7 cellular contexts compared by ENCODE assay signal in genomic region chr9:123186029-123186428, GRCh38.
DNase-seq lines count a peak whose midpoint lies in the region; ATAC-seq, FAIRE-seq and TF ChIP-seq lines count a peak whose summit lies in the region.
"Not testable (repeated sequence)": the region's sequence is repeated elsewhere in the genome, so short reads cannot be mapped to it uniquely, and the experiment has no call there.

No MANE protein-coding gene starts in this region.

- not testable (repeated sequence) for H3K27ac Mint-ChIP-seq in WTC11
- H3K27ac Mint-ChIP-seq in stimulated activated effector memory CD8-positive, alpha-beta T cell treated with anti-CD3 and anti-CD28 coated beads, Interleukin-12 subunit alpha, Interleukin-12 subunit beta, amount 100 ng/mL, for 72 hours: peak overlapping the region; percentile 6

- H3K9me1 ChIP-seq in K562 (ENCODE audit: control insufficient read depth, insufficient read depth, low read length): not testable (repeated sequence)

- H3K36me3 ChIP-seq in DOHH2 (ENCODE audit: control insufficient read depth, low read length) (peaks cover 52% of the 10 kb centered on the region), K562 (ENCODE audit: control insufficient read depth, insufficient read depth, low read length) (peaks cover 22% of the 10 kb centered on the region; the same call in 2 of the 3 replicates)
- not testable (repeated sequence) for H3K36me3 ChIP-seq in Karpas-422 (ENCODE audit: insufficient read depth, low read length); HepG2 (replicated peaks in 1 of 2; ENCODE audit: control insufficient read depth in 1 of 2, insufficient read depth in 2 of 2, low read length in 2 of 2); thyroid gland

- not testable (repeated sequence) for H3K9me3 ChIP-seq in DOHH2 (ENCODE audit: control insufficient read depth, insufficient read depth, low read length); Karpas-422 (ENCODE audit: low read length); K562 (replicated peaks; ENCODE audit: control insufficient read depth, insufficient read depth, low read depth, low read length); HepG2 (ENCODE audit: low read length); thyroid gland

- FAIRE-seq in K562 (lab: Jason Lieb, UNC); HepG2 (lab: Jason Lieb, UNC): not testable (repeated sequence)

- not testable (repeated sequence) for H4K20me1 ChIP-seq in DOHH2 (ENCODE audit: control insufficient read depth, insufficient read depth, low read depth, low read length); Karpas-422 (ENCODE audit: insufficient read depth, low read depth, low read length); K562 (replicated peaks; ENCODE audit: control insufficient read depth, insufficient read depth, low read length); HepG2 (ENCODE audit: insufficient read depth, low read length)

- not testable (repeated sequence) for H3K9me3 Mint-ChIP-seq in WTC11; stimulated activated effector memory CD8-positive, alpha-beta T cell treated with anti-CD3 and anti-CD28 coated beads, Interleukin-12 subunit alpha, Interleukin-12 subunit beta, amount 100 ng/mL, for 72 hours

- not testable (repeated sequence) for H3K9ac ChIP-seq in Karpas-422 (ENCODE audit: low read length); K562 (ENCODE audit: insufficient read depth in 1 of 2, low read depth in 2 of 2, low read length in 2 of 2); HepG2 (ENCODE audit: insufficient read depth, low read depth, low read length)

- not testable (repeated sequence) for H3K36me3 Mint-ChIP-seq in WTC11; stimulated activated effector memory CD8-positive, alpha-beta T cell treated with anti-CD3 and anti-CD28 coated beads, Interleukin-12 subunit alpha, Interleukin-12 subunit beta, amount 100 ng/mL, for 72 hours

- not testable (repeated sequence) for TF ChIP-seq CTCF in DOHH2 (IDR thresholded peaks at IDR 0.05; ENCODE audit: low read depth, low read length, poor library complexity, severe bottlenecking); WTC11 (IDR thresholded peaks at IDR 0.05); K562 (IDR thresholded peaks at IDR 0.05 in 2 of 3, conservative IDR thresholded peaks at IDR 0.05 in 1 of 3; ENCODE audit: insufficient read depth in 2 of 3, low read depth in 1 of 3, low read length in 3 of 3); HepG2 (CRISPR knock-in tag; IDR thresholded peaks at IDR 0.05); thyroid gland (IDR thresholded peaks at IDR 0.05)

- intact Hi-C loops in K562 (cut with micrococcal nuclease); HepG2 (cut with micrococcal nuclease; ENCODE audit: unreplicated experiment); thyroid gland (cut with DNase I): not testable (repeated sequence)

- peaks cover 26% of the 10 kb centered on the region for H3K4me1 Mint-ChIP-seq in WTC11
- H3K4me1 Mint-ChIP-seq in stimulated activated effector memory CD8-positive, alpha-beta T cell treated with anti-CD3 and anti-CD28 coated beads, Interleukin-12 subunit alpha, Interleukin-12 subunit beta, amount 100 ng/mL, for 72 hours: not testable (repeated sequence)

- BruUV-seq in K562 (replicated peaks; lab: Mats Ljungman, UMichigan); HepG2 (replicated peaks; lab: Mats Ljungman, UMichigan): not testable (repeated sequence)

- not testable (repeated sequence) for ATAC-seq in WTC11; HepG2; stimulated activated effector memory CD8-positive, alpha-beta T cell treated with anti-CD3 and anti-CD28 coated beads, Interleukin-12 subunit alpha, Interleukin-12 subunit beta, amount 100 ng/mL, for 72 hours
- peak; percentile 28; the same call in 1 of the 3 replicates for ATAC-seq in K562

- H3K27me3 ChIP-seq in DOHH2 (ENCODE audit: control insufficient read depth, low read length); Karpas-422 (ENCODE audit: low read length); K562 (ENCODE audit: control insufficient read depth in 2 of 2, insufficient read depth in 2 of 2, low read length in 2 of 2); HepG2 (ENCODE audit: control insufficient read depth in 1 of 2, insufficient read depth in 2 of 2, low read length in 2 of 2); thyroid gland: not testable (repeated sequence)

- 90% methylated on average over 2 of the region's 2 CpGs for WGBS in K562 (ENCODE audit: insufficient coverage, low coverage, missing lambda C conversion rate)
- 100% methylated on average over 2 of the region's 2 CpGs for WGBS in HepG2 (ENCODE audit: low lambda C conversion rate)
- WGBS in thyroid gland, 2 donors: 93 to 100% methylated on average over 2 of the region's 2 CpGs

- peaks cover 14% of the 10 kb centered on the region for H3F3A ChIP-seq in DOHH2 (ENCODE audit: control insufficient read depth, insufficient read depth)

- H3K27me3 Mint-ChIP-seq in WTC11 (ENCODE audit: low read depth): not testable (repeated sequence)

- not testable (repeated sequence) for TF ChIP-seq POLR2A in K562 (conservative IDR thresholded peaks at IDR 0.05); HepG2 (IDR thresholded peaks at IDR 0.05; ENCODE audit: insufficient read depth in 1 of 2, low read depth in 2 of 2, low read length in 2 of 2); thyroid gland (IDR thresholded peaks at IDR 0.05)

- peaks cover 92% of the 10 kb centered on the region for H3K79me2 ChIP-seq in DOHH2 (ENCODE audit: control insufficient read depth, low read length)
- peaks cover 80% of the 10 kb centered on the region for H3K79me2 ChIP-seq in Karpas-422 (ENCODE audit: low read length)
- peaks cover 42% of the 10 kb centered on the region for H3K79me2 ChIP-seq in K562 (ENCODE audit: control insufficient read depth, insufficient read depth, low read length)
- H3K79me2 ChIP-seq in HepG2 (ENCODE audit: insufficient read depth, low read length): not testable (repeated sequence)

- not testable (repeated sequence) for H3K4me3 Mint-ChIP-seq in WTC11; stimulated activated effector memory CD8-positive, alpha-beta T cell treated with anti-CD3 and anti-CD28 coated beads, Interleukin-12 subunit alpha, Interleukin-12 subunit beta, amount 100 ng/mL, for 72 hours

- not testable (repeated sequence) for TF ChIP-seq RAD21 in K562 (CRISPR knock-in tag; conservative IDR thresholded peaks at IDR 0.05 in 1 of 2, IDR thresholded peaks at IDR 0.05 in 1 of 2); HepG2 (CRISPR knock-in tag; IDR thresholded peaks at IDR 0.05)

- not testable (repeated sequence) for H3K9me2 ChIP-seq in DOHH2 (replicated peaks; ENCODE audit: control insufficient read depth, low read length); Karpas-422 (replicated peaks; ENCODE audit: insufficient read depth, low read length)

- CTCF ChIA-PET in WTC11 (lab: Charles Lee); K562 (lab: Yijun Ruan, JAX; ENCODE audit: low intra/inter-chr PET ratio); HepG2 (lab: Yijun Ruan, JAX; ENCODE audit: low intra/inter-chr PET ratio, low total read pairs): not testable (repeated sequence)

- not testable (repeated sequence) for H2AFZ ChIP-seq in Karpas-422 (ENCODE audit: low read length); K562 (ENCODE audit: low read depth, low read length); HepG2 (ENCODE audit: low read length)

- TF ChIP-seq EP300 in K562 (IDR thresholded peaks at IDR 0.05; ENCODE audit: low read length); HepG2 (IDR thresholded peaks at IDR 0.05; ENCODE audit: low read depth in 2 of 2, low read length in 2 of 2); HepG2 (CRISPR knock-in tag; IDR thresholded peaks at IDR 0.05; ENCODE audit: borderline replicate concordance): not testable (repeated sequence)

- peak overlapping the region; percentile 51 for H3K27ac ChIP-seq in DOHH2 (ENCODE audit: low read depth, low read length)
- peak overlapping the region; percentile 73 for H3K27ac ChIP-seq in Karpas-422 (ENCODE audit: low read length)
- H3K27ac ChIP-seq in K562 (ENCODE audit: extremely low read depth, low read depth, low read length); HepG2 (ENCODE audit: extremely low read length, insufficient read depth, low read length); thyroid gland: not testable (repeated sequence)

- POLR2A ChIA-PET in WTC11 (lab: Charles Lee) (interaction anchor here (0.6 to 0.7 kb wide), 2 partner anchors 9 to 126 kb away, joined by 3 read pairs; no protein-coding TSS in a partner anchor), K562 (lab: Yijun Ruan, JAX) (interaction anchor here (0.7 kb wide), 1 partner anchor 8 kb away, joined by 3 read pairs; no protein-coding TSS in a partner anchor)
- POLR2A ChIA-PET in HepG2 (lab: Yijun Ruan, JAX): not testable (repeated sequence)

- H3K4me2 ChIP-seq in DOHH2 (ENCODE audit: low read length): peak overlapping the region; percentile 12
- H3K4me2 ChIP-seq in Karpas-422 (ENCODE audit: low read depth, low read length, poor library complexity, severe bottlenecking); K562 (ENCODE audit: insufficient read depth, low read length); HepG2 (ENCODE audit: low read depth, low read length): not testable (repeated sequence)

- not testable (repeated sequence) for H3K4me3 ChIP-seq in DOHH2 (ENCODE audit: low read length); Karpas-422 (ENCODE audit: low read length); K562; HepG2 (replicated peaks in 1 of 3; ENCODE audit: insufficient read depth in 1 of 3, low read depth in 2 of 3, low read length in 3 of 3); thyroid gland (replicated peaks in 1 of 3)

- in situ Hi-C loops in K562 (cut with MboI); HepG2 (cut with HindIII; ENCODE audit: extremely low pct_ligation_motif_present, low pct_unique_long_range_greater_than_20kb): not testable (repeated sequence)

- not testable (repeated sequence) for DNase-seq in Karpas-422; WTC11 (ENCODE audit: low spot score); K562 (ENCODE audit: extremely low read depth in 1 of 4, low spot score in 3 of 4); HepG2 (ENCODE audit: low spot score); stimulated activated effector memory CD8-positive, alpha-beta T cell treated with anti-CD3 and anti-CD28 coated beads, Interleukin-12 subunit alpha, Interleukin-12 subunit beta, amount 100 ng/mL, for 72 hours (ENCODE audit: low spot score in 2 of 2)
- DNase-seq in thyroid gland: peak; percentile 26 to 42

- peaks cover 64% of the 10 kb centered on the region for H3K4me1 ChIP-seq in DOHH2 (ENCODE audit: control insufficient read depth, low read length)
- H3K4me1 ChIP-seq in Karpas-422 (ENCODE audit: low read length): peaks cover 46% of the 10 kb centered on the region
- not testable (repeated sequence) for H3K4me1 ChIP-seq in K562 (replicated peaks in 1 of 2; ENCODE audit: control insufficient read depth in 2 of 2, insufficient read depth in 2 of 2, low read length in 2 of 2); HepG2 (ENCODE audit: insufficient read depth, low read length); thyroid gland
